Comparison of ENCODE assay signal across 28 cellular contexts in genomic region chr12:29688914-29689313, GRCh38.
"Had no signal": no experiment of that assay in that cellular context is flagged by ENCODE, and none has a peak within 500 bp of the region (broad histone marks: within the 10 kb centered on the region; RNA-seq: fewer than 3 reads in every experiment).

No MANE protein-coding gene starts in this region.

- ATAC-seq: activated CD4-positive, CD25-positive, alpha-beta regulatory T cell treated with anti-CD3 and anti-CD28 coated beads, Interleukin-2, amount 50 U/mL, for 24 hours; activated naive CD4-positive, alpha-beta T cell treated with anti-CD3 and anti-CD28 coated beads, Interleukin-2, amount 50 U/mL, for 72 hours; activated T-cell treated with anti-CD3 and anti-CD28 coated beads, Interleukin-2, amount 50 U/mL, for 72 hours; effector memory CD8-positive, alpha-beta T cell; foreskin keratinocyte; gastrocnemius medialis; T-helper 17 cell had no signal

- H3K4me3 ChIP-seq: ascending aorta, breast epithelium, cardiac muscle cell, coronary artery, dorsolateral prefrontal cortex, esophagus muscularis mucosa, gastrocnemius medialis had no signal

- DNase-seq: activated B cell treated with CpG ODN at 0.5 μM for 24 hours; activated CD4-positive, alpha-beta memory T cell treated with anti-CD3 and anti-CD28 coated beads, Interleukin-2, amount 10 ng/mL, durations not matched to agents 7 days and 5 days; activated CD4-positive, alpha-beta T cell treated with anti-CD3 and anti-CD28 coated beads, Interleukin-2, amount 10 ng/mL, durations not matched to agents 7 days and 5 days; activated CD4-positive, alpha-beta T cell treated with anti-CD3 and anti-CD28 coated beads, Interleukin-2, amount 50 U/mL, for 4 hours; activated CD8-positive, alpha-beta memory T cell treated with anti-CD3 and anti-CD28 coated beads, Interleukin-2, amount 50 U/mL, for 48 hours; activated gamma-delta T cell; activated naive CD4-positive, alpha-beta T cell; activated naive CD4-positive, alpha-beta T cell treated with anti-CD3 and anti-CD28 coated beads, Interleukin-2, amount 10 ng/mL, durations not matched to agents 7 days and 5 days; activated naive CD8-positive, alpha-beta T cell treated with anti-CD3 and anti-CD28 coated beads, Interleukin-2, amount 10 ng/mL, durations not matched to agents 7 days and 5 days; activated T-cell treated with anti-CD3 and anti-CD28 coated beads for 4 hours; activated T-cell treated with anti-CD3 and anti-CD28 coated beads, Interleukin-2, amount 50 U/mL, for 24 hours; activated T-cell treated with anti-CD3 and anti-CD28 coated beads, Interleukin-2, amount 50 U/mL, for 72 hours; dorsolateral prefrontal cortex; effector memory CD8-positive, alpha-beta T cell; erythroblast; foreskin keratinocyte; gastrocnemius medialis; T-helper 1 cell; T-helper 17 cell; T1000; WERI-Rb-1 had no signal

- H3K36me3 ChIP-seq: ascending aorta, breast epithelium, cardiac muscle cell, esophagus muscularis mucosa, gastrocnemius medialis, WERI-Rb-1 had no signal

- H3K4me1 ChIP-seq: ascending aorta, breast epithelium, esophagus muscularis mucosa, foreskin keratinocyte had no signal

- H3K27me3 ChIP-seq: ascending aorta, breast epithelium, cardiac muscle cell, esophagus muscularis mucosa, foreskin keratinocyte, gastrocnemius medialis had no signal

- H3K9me3 ChIP-seq: ascending aorta, breast epithelium, esophagus muscularis mucosa, gastrocnemius medialis had no signal

- H3K27ac ChIP-seq: ascending aorta, breast epithelium, cardiac muscle cell, coronary artery, dorsolateral prefrontal cortex, esophagus muscularis mucosa, foreskin keratinocyte, gastrocnemius medialis, WERI-Rb-1 had no signal
